1 cellular context compared by ENCODE assay signal in the genomic region with DNA sequence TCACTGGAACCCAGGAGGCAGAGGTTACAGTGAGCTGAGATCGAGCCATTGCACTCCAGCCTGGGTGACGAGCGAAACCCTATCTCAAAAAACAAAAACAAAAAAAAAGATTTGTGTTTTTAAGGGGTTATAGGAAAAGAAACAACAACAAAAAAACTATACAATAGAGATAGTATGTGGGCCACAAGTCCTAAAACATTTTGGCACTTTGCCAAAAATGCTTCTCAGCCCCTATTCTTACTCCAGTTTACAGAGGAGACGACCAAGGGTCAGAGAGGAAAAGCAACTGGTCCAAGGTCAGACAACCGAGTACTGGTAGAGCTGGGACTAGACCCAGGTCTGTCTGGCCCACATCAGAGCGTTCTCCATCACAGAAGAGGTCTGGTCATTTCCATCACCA.
TF ChIP-seq lines count a peak whose summit lies in the region.

No MANE protein-coding gene starts in this region.

TF ChIP-seq in SK-N-SH treated with all-trans-retinoic acid at 6 μM for 48 hours, 23 proteins besides CTCF, POLR2A, EP300 and RAD21 (continued from another document):
- TF ChIP-seq, protein P1, sequence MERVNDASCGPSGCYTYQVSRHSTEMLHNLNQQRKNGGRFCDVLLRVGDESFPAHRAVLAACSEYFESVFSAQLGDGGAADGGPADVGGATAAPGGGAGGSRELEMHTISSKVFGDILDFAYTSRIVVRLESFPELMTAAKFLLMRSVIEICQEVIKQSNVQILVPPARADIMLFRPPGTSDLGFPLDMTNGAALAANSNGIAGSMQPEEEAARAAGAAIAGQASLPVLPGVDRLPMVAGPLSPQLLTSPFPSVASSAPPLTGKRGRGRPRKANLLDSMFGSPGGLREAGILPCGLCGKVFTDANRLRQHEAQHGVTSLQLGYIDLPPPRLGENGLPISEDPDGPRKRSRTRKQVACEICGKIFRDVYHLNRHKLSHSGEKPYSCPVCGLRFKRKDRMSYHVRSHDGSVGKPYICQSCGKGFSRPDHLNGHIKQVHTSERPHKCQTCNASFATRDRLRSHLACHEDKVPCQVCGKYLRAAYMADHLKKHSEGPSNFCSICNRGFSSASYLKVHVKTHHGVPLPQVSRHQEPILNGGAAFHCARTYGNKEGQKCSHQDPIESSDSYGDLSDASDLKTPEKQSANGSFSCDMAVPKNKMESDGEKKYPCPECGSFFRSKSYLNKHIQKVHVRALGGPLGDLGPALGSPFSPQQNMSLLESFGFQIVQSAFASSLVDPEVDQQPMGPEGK (CRISPR knock-in tag; IDR thresholded peaks at IDR 0.05; ENCODE audit: borderline replicate concordance) = no peak
- TF ChIP-seq PPARA (CRISPR knock-in tag; IDR thresholded peaks at IDR 0.05; ENCODE audit: borderline replicate concordance) (no peak), TCF4 (CRISPR knock-in tag; IDR thresholded peaks at IDR 0.05; ENCODE audit: borderline replicate concordance) (no peak), ZFP30 (CRISPR knock-in tag; IDR thresholded peaks at IDR 0.05) (no peak)
TF ChIP-seq in SK-N-SH treated with all-trans-retinoic acid at 6 μM for 48 hours: peak in this region for 0.
